ENCODE assay signal across 1 cellular context in the genomic region with DNA sequence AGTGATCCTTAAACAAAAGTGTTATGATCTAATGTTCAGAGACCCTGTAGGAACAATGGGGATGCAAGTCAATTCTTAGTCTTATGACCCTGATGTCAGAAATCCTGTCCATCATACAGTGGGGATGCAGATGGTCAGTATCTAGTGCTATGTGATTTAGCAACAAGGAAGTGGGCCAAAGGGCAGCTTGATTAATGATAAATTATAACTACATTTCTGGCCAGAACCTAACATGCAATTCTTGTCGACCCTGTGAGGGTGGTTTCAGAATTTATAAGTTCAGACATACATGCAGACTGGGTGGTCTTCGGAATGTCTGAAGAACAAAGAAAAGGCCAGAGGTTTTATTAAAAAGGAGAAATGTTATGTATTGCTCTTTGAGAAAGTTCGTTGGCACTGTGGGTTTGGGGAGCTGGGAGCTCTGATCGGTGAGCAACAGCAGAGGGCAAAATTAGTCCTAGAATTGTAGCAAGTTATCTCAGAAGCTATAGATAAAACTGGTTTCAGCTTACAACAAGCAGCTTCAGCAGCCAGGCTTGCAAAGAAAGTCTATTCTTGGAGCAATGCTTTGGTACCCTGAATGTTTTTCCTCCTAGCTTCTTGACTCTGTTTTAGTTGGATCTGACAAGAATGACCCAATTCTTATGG.
TF ChIP-seq lines count a peak whose summit lies in the region.

No MANE protein-coding gene starts in this region.

TF ChIP-seq in IMR-90, 13 proteins besides CTCF, POLR2A, EP300 and RAD21:
- TF ChIP-seq MAZ (IDR thresholded peaks at IDR 0.05; ENCODE audit: borderline replicate concordance, low read depth, low read length) (no peak), BHLHE40 (IDR thresholded peaks at IDR 0.05; ENCODE audit: low read depth, low read length) (no peak), MAFK (IDR thresholded peaks at IDR 0.05; ENCODE audit: low read depth, low read length) (no peak), NFE2L2 (IDR thresholded peaks at IDR 0.05; ENCODE audit: low read depth, low read length) (no peak), RFX5 (IDR thresholded peaks at IDR 0.05; ENCODE audit: low read depth, low read length) (no peak), RCOR1 (IDR thresholded peaks at IDR 0.05; ENCODE audit: insufficient replicate concordance, low read length) (no peak), FOS (IDR thresholded peaks at IDR 0.05; ENCODE audit: low read depth, low read length) (no peak), CHD1 (IDR thresholded peaks at IDR 0.05; ENCODE audit: low read depth, low read length) (no peak), MXI1 (IDR thresholded peaks at IDR 0.05; ENCODE audit: borderline replicate concordance, low read depth, low read length) (no peak)
- TF ChIP-seq, protein P1, sequence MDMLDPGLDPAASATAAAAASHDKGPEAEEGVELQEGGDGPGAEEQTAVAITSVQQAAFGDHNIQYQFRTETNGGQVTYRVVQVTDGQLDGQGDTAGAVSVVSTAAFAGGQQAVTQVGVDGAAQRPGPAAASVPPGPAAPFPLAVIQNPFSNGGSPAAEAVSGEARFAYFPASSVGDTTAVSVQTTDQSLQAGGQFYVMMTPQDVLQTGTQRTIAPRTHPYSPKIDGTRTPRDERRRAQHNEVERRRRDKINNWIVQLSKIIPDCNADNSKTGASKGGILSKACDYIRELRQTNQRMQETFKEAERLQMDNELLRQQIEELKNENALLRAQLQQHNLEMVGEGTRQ (IDR thresholded peaks at IDR 0.05; ENCODE audit: low read depth, low read length): no peak
- TF ChIP-seq, protein P2, sequence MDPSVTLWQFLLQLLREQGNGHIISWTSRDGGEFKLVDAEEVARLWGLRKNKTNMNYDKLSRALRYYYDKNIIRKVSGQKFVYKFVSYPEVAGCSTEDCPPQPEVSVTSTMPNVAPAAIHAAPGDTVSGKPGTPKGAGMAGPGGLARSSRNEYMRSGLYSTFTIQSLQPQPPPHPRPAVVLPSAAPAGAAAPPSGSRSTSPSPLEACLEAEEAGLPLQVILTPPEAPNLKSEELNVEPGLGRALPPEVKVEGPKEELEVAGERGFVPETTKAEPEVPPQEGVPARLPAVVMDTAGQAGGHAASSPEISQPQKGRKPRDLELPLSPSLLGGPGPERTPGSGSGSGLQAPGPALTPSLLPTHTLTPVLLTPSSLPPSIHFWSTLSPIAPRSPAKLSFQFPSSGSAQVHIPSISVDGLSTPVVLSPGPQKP (IDR thresholded peaks at IDR 0.05; ENCODE audit: borderline replicate concordance, low read depth, low read length): no peak
TF ChIP-seq in IMR-90: peak in this region for 0.
